ENCODE assay signal across 2 cellular contexts in genomic region chr13:54248306-54248705, GRCh38.
TF ChIP-seq lines count a peak whose summit lies in the region.

No MANE protein-coding gene starts in this region.

TF ChIP-seq in HepG2, 621 proteins besides CTCF, POLR2A, EP300 and RAD21 (continued from another document):
- TF ChIP-seq ISX (CRISPR knock-in tag; conservative IDR thresholded peaks at IDR 0.05) (no peak), SOX13 (IDR thresholded peaks at IDR 0.05) (no peak), SOX13 (CRISPR knock-in tag; conservative IDR thresholded peaks at IDR 0.05 in 1 of 2, IDR thresholded peaks at IDR 0.05 in 1 of 2) (no peak), NPAS2 (CRISPR knock-in tag; IDR thresholded peaks at IDR 0.05; ENCODE audit: borderline replicate concordance) (no peak), MAFF (IDR thresholded peaks at IDR 0.05; ENCODE audit: low read depth, low read length) (peak; percentile 57), ARHGAP35 (CRISPR knock-in tag; IDR thresholded peaks at IDR 0.05; ENCODE audit: borderline replicate concordance) (no peak)

TF ChIP-seq in IMR-90, 13 proteins besides CTCF, POLR2A, EP300 and RAD21 (continued from another document):
- TF ChIP-seq, protein P1, sequence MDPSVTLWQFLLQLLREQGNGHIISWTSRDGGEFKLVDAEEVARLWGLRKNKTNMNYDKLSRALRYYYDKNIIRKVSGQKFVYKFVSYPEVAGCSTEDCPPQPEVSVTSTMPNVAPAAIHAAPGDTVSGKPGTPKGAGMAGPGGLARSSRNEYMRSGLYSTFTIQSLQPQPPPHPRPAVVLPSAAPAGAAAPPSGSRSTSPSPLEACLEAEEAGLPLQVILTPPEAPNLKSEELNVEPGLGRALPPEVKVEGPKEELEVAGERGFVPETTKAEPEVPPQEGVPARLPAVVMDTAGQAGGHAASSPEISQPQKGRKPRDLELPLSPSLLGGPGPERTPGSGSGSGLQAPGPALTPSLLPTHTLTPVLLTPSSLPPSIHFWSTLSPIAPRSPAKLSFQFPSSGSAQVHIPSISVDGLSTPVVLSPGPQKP (IDR thresholded peaks at IDR 0.05; ENCODE audit: borderline replicate concordance, low read depth, low read length), result no peak
